ENCODE assay signal across 1 cellular context in the genomic region with DNA sequence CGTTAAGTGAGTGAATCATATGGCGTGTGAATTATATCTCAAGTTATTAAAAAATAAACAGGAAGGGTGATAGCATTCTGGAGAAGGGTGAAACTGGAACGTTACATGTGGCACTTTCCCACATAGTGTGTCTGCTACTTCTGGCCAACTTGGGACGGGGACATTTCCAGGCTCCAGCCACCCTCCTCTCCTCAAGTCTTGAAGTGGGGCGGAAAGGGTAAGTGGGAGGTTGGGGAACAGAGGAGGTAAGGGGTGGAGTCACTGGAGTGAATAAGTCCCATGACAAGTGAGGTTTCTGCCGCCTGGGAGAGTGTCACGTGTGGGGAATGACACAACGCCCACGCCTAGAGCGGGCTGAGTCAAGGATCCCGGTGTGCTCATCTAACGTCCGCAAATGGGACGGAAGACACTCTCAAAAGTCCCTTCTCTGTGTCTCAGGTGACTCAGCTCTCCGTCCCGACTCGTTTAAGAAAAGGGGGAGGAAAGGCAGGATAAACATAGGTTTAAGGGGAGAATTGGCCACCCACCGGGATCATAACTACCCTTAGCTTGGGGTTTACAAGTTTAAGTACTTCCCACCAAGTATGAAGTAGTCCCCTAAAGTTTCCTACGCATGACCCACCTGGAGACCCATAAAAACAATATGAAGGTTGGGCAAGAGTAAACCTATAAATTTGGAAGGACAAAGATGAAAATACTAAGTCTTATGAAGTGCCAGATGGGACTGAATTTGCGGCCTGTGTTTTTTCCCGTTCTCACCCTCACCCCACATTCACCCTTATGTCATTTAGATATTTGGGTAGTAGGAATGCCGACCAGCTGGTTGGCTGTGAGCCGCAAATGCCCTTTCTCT.
TF ChIP-seq lines count a peak whose summit lies in the region.

No MANE protein-coding gene starts in this region.

TF ChIP-seq in HepG2, 621 proteins besides CTCF, POLR2A, EP300 and RAD21 (continued from another document and continues in another):
- TF ChIP-seq, protein P1, sequence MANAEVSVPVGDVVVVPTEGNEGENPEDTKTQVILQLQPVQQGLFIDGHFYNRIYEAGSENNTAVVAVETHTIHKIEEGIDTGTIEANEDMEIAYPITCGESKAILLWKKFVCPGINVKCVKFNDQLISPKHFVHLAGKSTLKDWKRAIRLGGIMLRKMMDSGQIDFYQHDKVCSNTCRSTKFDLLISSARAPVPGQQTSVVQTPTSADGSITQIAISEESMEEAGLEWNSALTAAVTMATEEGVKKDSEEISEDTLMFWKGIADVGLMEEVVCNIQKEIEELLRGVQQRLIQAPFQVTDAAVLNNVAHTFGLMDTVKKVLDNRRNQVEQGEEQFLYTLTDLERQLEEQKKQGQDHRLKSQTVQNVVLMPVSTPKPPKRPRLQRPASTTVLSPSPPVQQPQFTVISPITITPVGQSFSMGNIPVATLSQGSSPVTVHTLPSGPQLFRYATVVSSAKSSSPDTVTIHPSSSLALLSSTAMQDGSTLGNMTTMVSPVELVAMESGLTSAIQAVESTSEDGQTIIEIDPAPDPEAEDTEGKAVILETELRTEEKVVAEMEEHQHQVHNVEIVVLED (CRISPR knock-in tag; IDR thresholded peaks at IDR 0.05; ENCODE audit: borderline replicate concordance) = no peak
- TF ChIP-seq, protein P2, sequence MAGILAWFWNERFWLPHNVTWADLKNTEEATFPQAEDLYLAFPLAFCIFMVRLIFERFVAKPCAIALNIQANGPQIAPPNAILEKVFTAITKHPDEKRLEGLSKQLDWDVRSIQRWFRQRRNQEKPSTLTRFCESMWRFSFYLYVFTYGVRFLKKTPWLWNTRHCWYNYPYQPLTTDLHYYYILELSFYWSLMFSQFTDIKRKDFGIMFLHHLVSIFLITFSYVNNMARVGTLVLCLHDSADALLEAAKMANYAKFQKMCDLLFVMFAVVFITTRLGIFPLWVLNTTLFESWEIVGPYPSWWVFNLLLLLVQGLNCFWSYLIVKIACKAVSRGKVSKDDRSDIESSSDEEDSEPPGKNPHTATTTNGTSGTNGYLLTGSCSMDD (CRISPR knock-in tag; IDR thresholded peaks at IDR 0.05) = no peak
- TF ChIP-seq, protein P3, sequence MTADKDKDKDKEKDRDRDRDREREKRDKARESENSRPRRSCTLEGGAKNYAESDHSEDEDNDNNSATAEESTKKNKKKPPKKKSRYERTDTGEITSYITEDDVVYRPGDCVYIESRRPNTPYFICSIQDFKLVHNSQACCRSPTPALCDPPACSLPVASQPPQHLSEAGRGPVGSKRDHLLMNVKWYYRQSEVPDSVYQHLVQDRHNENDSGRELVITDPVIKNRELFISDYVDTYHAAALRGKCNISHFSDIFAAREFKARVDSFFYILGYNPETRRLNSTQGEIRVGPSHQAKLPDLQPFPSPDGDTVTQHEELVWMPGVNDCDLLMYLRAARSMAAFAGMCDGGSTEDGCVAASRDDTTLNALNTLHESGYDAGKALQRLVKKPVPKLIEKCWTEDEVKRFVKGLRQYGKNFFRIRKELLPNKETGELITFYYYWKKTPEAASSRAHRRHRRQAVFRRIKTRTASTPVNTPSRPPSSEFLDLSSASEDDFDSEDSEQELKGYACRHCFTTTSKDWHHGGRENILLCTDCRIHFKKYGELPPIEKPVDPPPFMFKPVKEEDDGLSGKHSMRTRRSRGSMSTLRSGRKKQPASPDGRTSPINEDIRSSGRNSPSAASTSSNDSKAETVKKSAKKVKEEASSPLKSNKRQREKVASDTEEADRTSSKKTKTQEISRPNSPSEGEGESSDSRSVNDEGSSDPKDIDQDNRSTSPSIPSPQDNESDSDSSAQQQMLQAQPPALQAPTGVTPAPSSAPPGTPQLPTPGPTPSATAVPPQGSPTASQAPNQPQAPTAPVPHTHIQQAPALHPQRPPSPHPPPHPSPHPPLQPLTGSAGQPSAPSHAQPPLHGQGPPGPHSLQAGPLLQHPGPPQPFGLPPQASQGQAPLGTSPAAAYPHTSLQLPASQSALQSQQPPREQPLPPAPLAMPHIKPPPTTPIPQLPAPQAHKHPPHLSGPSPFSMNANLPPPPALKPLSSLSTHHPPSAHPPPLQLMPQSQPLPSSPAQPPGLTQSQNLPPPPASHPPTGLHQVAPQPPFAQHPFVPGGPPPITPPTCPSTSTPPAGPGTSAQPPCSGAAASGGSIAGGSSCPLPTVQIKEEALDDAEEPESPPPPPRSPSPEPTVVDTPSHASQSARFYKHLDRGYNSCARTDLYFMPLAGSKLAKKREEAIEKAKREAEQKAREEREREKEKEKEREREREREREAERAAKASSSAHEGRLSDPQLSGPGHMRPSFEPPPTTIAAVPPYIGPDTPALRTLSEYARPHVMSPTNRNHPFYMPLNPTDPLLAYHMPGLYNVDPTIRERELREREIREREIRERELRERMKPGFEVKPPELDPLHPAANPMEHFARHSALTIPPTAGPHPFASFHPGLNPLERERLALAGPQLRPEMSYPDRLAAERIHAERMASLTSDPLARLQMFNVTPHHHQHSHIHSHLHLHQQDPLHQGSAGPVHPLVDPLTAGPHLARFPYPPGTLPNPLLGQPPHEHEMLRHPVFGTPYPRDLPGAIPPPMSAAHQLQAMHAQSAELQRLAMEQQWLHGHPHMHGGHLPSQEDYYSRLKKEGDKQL (CRISPR knock-in tag; IDR thresholded peaks at IDR 0.05; ENCODE audit: low read depth) = peak; percentile 49; the same call in 1 of the 2 replicates
- TF ChIP-seq, protein P4, sequence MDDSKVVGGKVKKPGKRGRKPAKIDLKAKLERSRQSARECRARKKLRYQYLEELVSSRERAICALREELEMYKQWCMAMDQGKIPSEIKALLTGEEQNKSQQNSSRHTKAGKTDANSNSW (CRISPR knock-in tag; IDR thresholded peaks at IDR 0.05; ENCODE audit: borderline replicate concordance) = 0 out of 2 replicates have a peak, but pooled peaks have one; percentile 14
- no peak for TF ChIP-seq FOXC1 (CRISPR knock-in tag; IDR thresholded peaks at IDR 0.05; ENCODE audit: borderline replicate concordance)
- TF ChIP-seq, protein P5, sequence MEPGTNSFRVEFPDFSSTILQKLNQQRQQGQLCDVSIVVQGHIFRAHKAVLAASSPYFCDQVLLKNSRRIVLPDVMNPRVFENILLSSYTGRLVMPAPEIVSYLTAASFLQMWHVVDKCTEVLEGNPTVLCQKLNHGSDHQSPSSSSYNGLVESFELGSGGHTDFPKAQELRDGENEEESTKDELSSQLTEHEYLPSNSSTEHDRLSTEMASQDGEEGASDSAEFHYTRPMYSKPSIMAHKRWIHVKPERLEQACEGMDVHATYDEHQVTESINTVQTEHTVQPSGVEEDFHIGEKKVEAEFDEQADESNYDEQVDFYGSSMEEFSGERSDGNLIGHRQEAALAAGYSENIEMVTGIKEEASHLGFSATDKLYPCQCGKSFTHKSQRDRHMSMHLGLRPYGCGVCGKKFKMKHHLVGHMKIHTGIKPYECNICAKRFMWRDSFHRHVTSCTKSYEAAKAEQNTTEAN (CRISPR knock-in tag; conservative IDR thresholded peaks at IDR 0.05) = no peak
- no peak for TF ChIP-seq KDM6A (CRISPR knock-in tag; IDR thresholded peaks at IDR 0.05; ENCODE audit: low read depth)
- TF ChIP-seq KAT8 (CRISPR knock-in tag; IDR thresholded peaks at IDR 0.05) = peak; percentile 53; the same call in 1 of the 2 replicates
- 0 out of 2 replicates have a peak, but pooled peaks have one; percentile 34 for TF ChIP-seq PITX1 (CRISPR knock-in tag; IDR thresholded peaks at IDR 0.05)
- no peak for TF ChIP-seq KDM4B (CRISPR knock-in tag; IDR thresholded peaks at IDR 0.05)
- TF ChIP-seq SP4 (CRISPR knock-in tag; IDR thresholded peaks at IDR 0.05) = peak; percentile 19; the same call in 1 of the 2 replicates
- TF ChIP-seq, protein P6, sequence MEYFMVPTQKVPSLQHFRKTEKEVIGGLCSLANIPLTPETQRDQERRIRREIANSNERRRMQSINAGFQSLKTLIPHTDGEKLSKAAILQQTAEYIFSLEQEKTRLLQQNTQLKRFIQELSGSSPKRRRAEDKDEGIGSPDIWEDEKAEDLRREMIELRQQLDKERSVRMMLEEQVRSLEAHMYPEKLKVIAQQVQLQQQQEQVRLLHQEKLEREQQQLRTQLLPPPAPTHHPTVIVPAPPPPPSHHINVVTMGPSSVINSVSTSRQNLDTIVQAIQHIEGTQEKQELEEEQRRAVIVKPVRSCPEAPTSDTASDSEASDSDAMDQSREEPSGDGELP (IDR thresholded peaks at IDR 0.05; ENCODE audit: borderline replicate concordance, low read depth) = peak; percentile 49; the same call in 1 of the 2 replicates
- peak; percentile 72 for TF ChIP-seq MED1 (CRISPR knock-in tag; IDR thresholded peaks at IDR 0.05)
- TF ChIP-seq ZFP41 (CRISPR knock-in tag; IDR thresholded peaks at IDR 0.05; ENCODE audit: borderline replicate concordance) = no peak
- no peak for TF ChIP-seq ZNF768 (CRISPR knock-in tag; IDR thresholded peaks at IDR 0.05)
- no peak for TF ChIP-seq ZFAT (CRISPR knock-in tag; conservative IDR thresholded peaks at IDR 0.05)
- no peak for TF ChIP-seq TCF7 (IDR thresholded peaks at IDR 0.05; ENCODE audit: low read depth)
- peak; percentile 80; the same call in 1 of the 2 replicates for TF ChIP-seq TBX3 (IDR thresholded peaks at IDR 0.05; ENCODE audit: borderline replicate concordance)
- no peak for TF ChIP-seq HOXD1 (CRISPR knock-in tag; IDR thresholded peaks at IDR 0.05)
- TF ChIP-seq, protein P7, sequence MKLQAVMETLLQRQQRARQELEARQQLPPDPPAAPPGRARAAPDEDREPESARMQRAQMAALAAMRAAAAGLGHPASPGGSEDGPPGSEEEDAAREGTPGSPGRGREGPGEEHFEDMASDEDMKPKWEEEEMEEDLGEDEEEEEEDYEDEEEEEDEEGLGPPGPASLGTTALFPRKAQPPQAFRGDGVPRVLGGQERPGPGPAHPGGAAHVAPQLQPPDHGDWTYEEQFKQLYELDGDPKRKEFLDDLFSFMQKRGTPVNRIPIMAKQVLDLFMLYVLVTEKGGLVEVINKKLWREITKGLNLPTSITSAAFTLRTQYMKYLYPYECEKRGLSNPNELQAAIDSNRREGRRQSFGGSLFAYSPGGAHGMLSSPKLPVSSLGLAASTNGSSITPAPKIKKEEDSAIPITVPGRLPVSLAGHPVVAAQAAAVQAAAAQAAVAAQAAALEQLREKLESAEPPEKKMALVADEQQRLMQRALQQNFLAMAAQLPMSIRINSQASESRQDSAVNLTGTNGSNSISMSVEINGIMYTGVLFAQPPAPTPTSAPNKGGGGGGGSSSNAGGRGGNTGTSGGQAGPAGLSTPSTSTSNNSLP (IDR thresholded peaks at IDR 0.05; ENCODE audit: low read depth, low read length) = no peak
- no peak for TF ChIP-seq SRY (CRISPR knock-in tag; IDR thresholded peaks at IDR 0.05)
- TF ChIP-seq ZNF296 (CRISPR knock-in tag; conservative IDR thresholded peaks at IDR 0.05) = no peak
- TF ChIP-seq, protein P8, sequence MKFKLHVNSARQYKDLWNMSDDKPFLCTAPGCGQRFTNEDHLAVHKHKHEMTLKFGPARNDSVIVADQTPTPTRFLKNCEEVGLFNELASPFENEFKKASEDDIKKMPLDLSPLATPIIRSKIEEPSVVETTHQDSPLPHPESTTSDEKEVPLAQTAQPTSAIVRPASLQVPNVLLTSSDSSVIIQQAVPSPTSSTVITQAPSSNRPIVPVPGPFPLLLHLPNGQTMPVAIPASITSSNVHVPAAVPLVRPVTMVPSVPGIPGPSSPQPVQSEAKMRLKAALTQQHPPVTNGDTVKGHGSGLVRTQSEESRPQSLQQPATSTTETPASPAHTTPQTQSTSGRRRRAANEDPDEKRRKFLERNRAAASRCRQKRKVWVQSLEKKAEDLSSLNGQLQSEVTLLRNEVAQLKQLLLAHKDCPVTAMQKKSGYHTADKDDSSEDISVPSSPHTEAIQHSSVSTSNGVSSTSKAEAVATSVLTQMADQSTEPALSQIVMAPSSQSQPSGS (CRISPR knock-in tag; IDR thresholded peaks at IDR 0.05) = peak; percentile 50; the same call in 1 of the 2 replicates
- TF ChIP-seq CEBPG (CRISPR knock-in tag; IDR thresholded peaks at IDR 0.05) = peak; percentile 64
- TF ChIP-seq ZNF30 (CRISPR knock-in tag; IDR thresholded peaks at IDR 0.05) = no peak
- TF ChIP-seq ZNF878 (CRISPR knock-in tag; IDR thresholded peaks at IDR 0.05) = no peak
- TF ChIP-seq, protein P9, sequence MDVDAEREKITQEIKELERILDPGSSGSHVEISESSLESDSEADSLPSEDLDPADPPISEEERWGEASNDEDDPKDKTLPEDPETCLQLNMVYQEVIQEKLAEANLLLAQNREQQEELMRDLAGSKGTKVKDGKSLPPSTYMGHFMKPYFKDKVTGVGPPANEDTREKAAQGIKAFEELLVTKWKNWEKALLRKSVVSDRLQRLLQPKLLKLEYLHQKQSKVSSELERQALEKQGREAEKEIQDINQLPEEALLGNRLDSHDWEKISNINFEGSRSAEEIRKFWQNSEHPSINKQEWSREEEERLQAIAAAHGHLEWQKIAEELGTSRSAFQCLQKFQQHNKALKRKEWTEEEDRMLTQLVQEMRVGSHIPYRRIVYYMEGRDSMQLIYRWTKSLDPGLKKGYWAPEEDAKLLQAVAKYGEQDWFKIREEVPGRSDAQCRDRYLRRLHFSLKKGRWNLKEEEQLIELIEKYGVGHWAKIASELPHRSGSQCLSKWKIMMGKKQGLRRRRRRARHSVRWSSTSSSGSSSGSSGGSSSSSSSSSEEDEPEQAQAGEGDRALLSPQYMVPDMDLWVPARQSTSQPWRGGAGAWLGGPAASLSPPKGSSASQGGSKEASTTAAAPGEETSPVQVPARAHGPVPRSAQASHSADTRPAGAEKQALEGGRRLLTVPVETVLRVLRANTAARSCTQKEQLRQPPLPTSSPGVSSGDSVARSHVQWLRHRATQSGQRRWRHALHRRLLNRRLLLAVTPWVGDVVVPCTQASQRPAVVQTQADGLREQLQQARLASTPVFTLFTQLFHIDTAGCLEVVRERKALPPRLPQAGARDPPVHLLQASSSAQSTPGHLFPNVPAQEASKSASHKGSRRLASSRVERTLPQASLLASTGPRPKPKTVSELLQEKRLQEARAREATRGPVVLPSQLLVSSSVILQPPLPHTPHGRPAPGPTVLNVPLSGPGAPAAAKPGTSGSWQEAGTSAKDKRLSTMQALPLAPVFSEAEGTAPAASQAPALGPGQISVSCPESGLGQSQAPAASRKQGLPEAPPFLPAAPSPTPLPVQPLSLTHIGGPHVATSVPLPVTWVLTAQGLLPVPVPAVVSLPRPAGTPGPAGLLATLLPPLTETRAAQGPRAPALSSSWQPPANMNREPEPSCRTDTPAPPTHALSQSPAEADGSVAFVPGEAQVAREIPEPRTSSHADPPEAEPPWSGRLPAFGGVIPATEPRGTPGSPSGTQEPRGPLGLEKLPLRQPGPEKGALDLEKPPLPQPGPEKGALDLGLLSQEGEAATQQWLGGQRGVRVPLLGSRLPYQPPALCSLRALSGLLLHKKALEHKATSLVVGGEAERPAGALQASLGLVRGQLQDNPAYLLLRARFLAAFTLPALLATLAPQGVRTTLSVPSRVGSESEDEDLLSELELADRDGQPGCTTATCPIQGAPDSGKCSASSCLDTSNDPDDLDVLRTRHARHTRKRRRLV (CRISPR knock-in tag; IDR thresholded peaks at IDR 0.05) = no peak
- TF ChIP-seq ZFP62 (CRISPR knock-in tag; IDR thresholded peaks at IDR 0.05) = no peak
- TF ChIP-seq, protein P10, sequence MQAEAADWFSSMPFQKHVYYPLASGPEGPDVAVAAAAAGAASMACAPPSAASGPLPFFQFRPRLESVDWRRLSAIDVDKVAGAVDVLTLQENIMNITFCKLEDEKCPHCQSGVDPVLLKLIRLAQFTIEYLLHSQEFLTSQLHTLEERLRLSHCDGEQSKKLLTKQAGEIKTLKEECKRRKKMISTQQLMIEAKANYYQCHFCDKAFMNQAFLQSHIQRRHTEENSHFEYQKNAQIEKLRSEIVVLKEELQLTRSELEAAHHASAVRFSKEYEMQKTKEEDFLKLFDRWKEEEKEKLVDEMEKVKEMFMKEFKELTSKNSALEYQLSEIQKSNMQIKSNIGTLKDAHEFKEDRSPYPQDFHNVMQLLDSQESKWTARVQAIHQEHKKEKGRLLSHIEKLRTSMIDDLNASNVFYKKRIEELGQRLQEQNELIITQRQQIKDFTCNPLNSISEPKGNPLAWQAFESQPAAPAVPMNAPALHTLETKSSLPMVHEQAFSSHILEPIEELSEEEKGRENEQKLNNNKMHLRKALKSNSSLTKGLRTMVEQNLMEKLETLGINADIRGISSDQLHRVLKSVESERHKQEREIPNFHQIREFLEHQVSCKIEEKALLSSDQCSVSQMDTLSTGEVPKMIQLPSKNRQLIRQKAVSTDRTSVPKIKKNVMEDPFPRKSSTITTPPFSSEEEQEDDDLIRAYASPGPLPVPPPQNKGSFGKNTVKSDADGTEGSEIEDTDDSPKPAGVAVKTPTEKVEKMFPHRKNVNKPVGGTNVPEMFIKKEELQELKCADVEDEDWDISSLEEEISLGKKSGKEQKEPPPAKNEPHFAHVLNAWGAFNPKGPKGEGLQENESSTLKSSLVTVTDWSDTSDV (CRISPR knock-in tag; IDR thresholded peaks at IDR 0.05) = no peak
